In the genomic region with DNA sequence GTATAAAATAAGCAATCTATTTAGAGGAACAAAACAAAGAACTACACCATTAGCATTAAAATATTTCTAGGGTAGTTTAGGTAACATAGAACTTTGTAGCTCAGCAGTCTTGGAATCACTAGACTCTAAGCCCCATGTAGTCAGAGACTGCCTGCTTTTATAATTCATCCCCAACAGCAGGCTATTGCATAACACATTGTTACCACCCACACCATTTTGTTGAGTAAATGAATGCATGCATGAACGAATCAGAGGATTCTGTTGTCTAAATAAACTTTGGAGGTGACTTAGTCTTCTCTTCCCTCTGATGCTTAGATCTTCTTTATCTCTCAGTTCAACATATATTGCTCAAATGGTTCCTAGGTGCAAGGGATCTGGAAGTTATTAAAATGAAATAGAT, we compare ENCODE assay signal across 23 cellular contexts.
DNase-seq lines count a peak whose midpoint lies in the region; ATAC-seq, FAIRE-seq and TF ChIP-seq lines count a peak whose summit lies in the region.
"Had no signal": no experiment of that assay in that cellular context is flagged by ENCODE, and none has a peak within 500 bp of the region (broad histone marks: within the 10 kb centered on the region; RNA-seq: fewer than 3 reads in every experiment).

No MANE protein-coding gene starts in this region.

- H3K36me3 ChIP-seq in HepG2 (replicated peaks in 1 of 2; ENCODE audit: control insufficient read depth in 1 of 2, insufficient read depth in 2 of 2, low read length in 2 of 2): no peaks in the 10 kb centered on the region
- H3K36me3 ChIP-seq in right lobe of liver: no peaks in the 10 kb centered on the region
- H3K36me3 ChIP-seq in H1 (ENCODE audit: control insufficient read depth in 2 of 4, insufficient read depth in 4 of 4, low read length in 3 of 4): no peaks in the 10 kb centered on the region
- H3K36me3 ChIP-seq in left lung: no peaks in the 10 kb centered on the region
- H3K36me3 ChIP-seq: BLaER1, HAP-1 had no signal

- H3K79me2 ChIP-seq in HepG2 (ENCODE audit: insufficient read depth, low read length) (no peaks in the 10 kb centered on the region), H1 (ENCODE audit: control insufficient read depth in 1 of 2, insufficient read depth in 2 of 2, low read length in 2 of 2) (no peaks in the 10 kb centered on the region)

- no peak overlapping the region for H2BK5ac ChIP-seq in H1 (ENCODE audit: low read depth, low read length)

- no peak overlapping the region for H3K56ac ChIP-seq in H1 (replicated peaks; ENCODE audit: insufficient read length, low read depth, low read length)

- peaks cover 0 to 17% of the 10 kb centered on the region in 2 experiments; a peak in 1 of 5 replicates for H3K27me3 ChIP-seq in HepG2 (ENCODE audit: control insufficient read depth in 1 of 2, insufficient read depth in 2 of 2, low read length in 2 of 2)
- no peaks in the 10 kb centered on the region for H3K27me3 ChIP-seq in right lobe of liver
- H3K27me3 ChIP-seq in H1 (replicated peaks in 1 of 4; ENCODE audit: control insufficient read depth in 3 of 4, extremely low read depth in 1 of 4, insufficient read depth in 3 of 4, low read length in 3 of 4): no peaks in the 10 kb centered on the region
- no peaks in the 10 kb centered on the region for H3K27me3 ChIP-seq in left lung
- H3K27me3 ChIP-seq: BLaER1 had no signal

- H4K5ac ChIP-seq in H1 (ENCODE audit: insufficient read length, low read depth, low read length): no peak overlapping the region

- intact Hi-C loops in HepG2 (cut with micrococcal nuclease; ENCODE audit: unreplicated experiment) (no loop called here), right lobe of liver (cut with DNase I) (no loop called here), left lung (cut with DNase I) (no loop called here)

- DNase-seq in HepG2 (ENCODE audit: low spot score): no peak
- DNase-seq in right lobe of liver: no peak
- DNase-seq in H1 (ENCODE audit: low read depth in 1 of 2, low spot score in 2 of 2): no peak
- DNase-seq in iris pigment epithelial cell (ENCODE audit: low read depth): peak; percentile 9
- DNase-seq in renal cortical epithelial cell (ENCODE audit: low read depth): peak; percentile 52
- no peak for DNase-seq in activated CD4-positive, CD25-positive, alpha-beta regulatory T cell (lab: John Stamatoyannopoulos, UW)
- no peak for DNase-seq in left lung
- DNase-seq in NCI-H510A treated with DMSO at 0.1 percent for 48 hours (lab: John Stamatoyannopoulos, UW): no peak
- DNase-seq: Caco-2; CD4-positive, CD25-positive, alpha-beta regulatory T cell; CD8-positive, alpha-beta T cell; DMS79; EL; GDM1; HFFc6 had no signal

- no peak overlapping the region for H2BK120ac ChIP-seq in H1 (replicated peaks; ENCODE audit: low read depth, low read length)

- no peak overlapping the region for H3K4ac ChIP-seq in H1 (replicated peaks; ENCODE audit: insufficient read length, low read depth, low read length)

- H3K9ac ChIP-seq in HepG2 (ENCODE audit: insufficient read depth, low read depth, low read length) (no peak overlapping the region), H1 (replicated peaks in 1 of 4; ENCODE audit: extremely low read depth in 1 of 4, low read depth in 3 of 4, low read length in 3 of 4) (no peak overlapping the region)
- H3K9ac ChIP-seq: BLaER1 had no signal

- no TSS peak for BruUV-seq in HepG2 (replicated peaks; lab: Mats Ljungman, UMichigan)

- 0% methylated on average over 1 of the region's 1 CpG for WGBS in HepG2 (ENCODE audit: low lambda C conversion rate)
- 11% methylated on average over 1 of the region's 1 CpG for WGBS in right lobe of liver (ENCODE audit: insufficient coverage, low coverage, low lambda C conversion rate, missing lambda C conversion rate)
- WGBS in H1 (ENCODE audit: extremely low coverage in 1 of 2, insufficient coverage in 1 of 2, insufficient read length in 1 of 2, insufficient replicate concordance in 2 of 2, low coverage in 1 of 2, low lambda C conversion rate in 2 of 2, missing lambda C conversion rate in 1 of 2), 2 experiments: 79% methylated on average over 1 of the region's 1 CpG; no CpG with 5 or more reads in 1 of the 2 experiments

- H3K27ac ChIP-seq in HepG2 (ENCODE audit: extremely low read length, insufficient read depth, low read length): no peak overlapping the region
- H3K27ac ChIP-seq in right lobe of liver: no peak overlapping the region
- no peak overlapping the region for H3K27ac ChIP-seq in H1 (ENCODE audit: low read depth, low read length)
- no peak overlapping the region for H3K27ac ChIP-seq in left lung
- H3K27ac ChIP-seq: 22Rv1, BLaER1, C4-2B had no signal

- TF ChIP-seq RAD21 in HepG2 (CRISPR knock-in tag; IDR thresholded peaks at IDR 0.05): no peak
- TF ChIP-seq RAD21 in H1 (IDR thresholded peaks at IDR 0.05 in 1 of 2, conservative IDR thresholded peaks at IDR 0.05 in 1 of 2; ENCODE audit: low read depth in 2 of 2, low read length in 2 of 2): no peak

- H3K9me3 ChIP-seq in HepG2 (ENCODE audit: low read length) (no peaks in the 10 kb centered on the region), right lobe of liver (no peaks in the 10 kb centered on the region), H1 (ENCODE audit: insufficient read depth in 2 of 2, low read depth in 1 of 2, low read length in 1 of 2) (no peaks in the 10 kb centered on the region; a peak in 1 of 4 replicates), left lung (no peaks in the 10 kb centered on the region)
- H3K9me3 ChIP-seq: BLaER1, Caco-2, HAP-1 had no signal

- H4K91ac ChIP-seq in H1 (replicated peaks; ENCODE audit: insufficient read length, low read length): no peak overlapping the region

- in situ Hi-C loops in HepG2 (cut with HindIII; ENCODE audit: extremely low pct_ligation_motif_present, low pct_unique_long_range_greater_than_20kb): no loop called here

- H3K23ac ChIP-seq in H1 (ENCODE audit: insufficient read length): no peak overlapping the region

- H2AFZ ChIP-seq in HepG2 (ENCODE audit: low read length): no peak overlapping the region
- H2AFZ ChIP-seq in H1 (ENCODE audit: low read length): no peak overlapping the region
- H2AFZ ChIP-seq: GM23338 had no signal

- POLR2A ChIA-PET in HepG2 (lab: Yijun Ruan, JAX) (no interaction called here), H1 (lab: Charles Lee; ENCODE audit: partially characterized antibody) (no interaction called here)

- H3K4me2 ChIP-seq in HepG2 (ENCODE audit: low read depth, low read length) (no peak overlapping the region), H1 (ENCODE audit: insufficient read depth in 1 of 2, low read depth in 2 of 2, low read length in 2 of 2) (no peak overlapping the region)
- H3K4me2 ChIP-seq: BLaER1, GM23338 had no signal

- TF ChIP-seq EP300 in HepG2 (IDR thresholded peaks at IDR 0.05; ENCODE audit: low read depth in 2 of 2, low read length in 2 of 2): no peak
- TF ChIP-seq EP300 in HepG2 (CRISPR knock-in tag; IDR thresholded peaks at IDR 0.05; ENCODE audit: borderline replicate concordance): no peak
- no peak for TF ChIP-seq EP300 in H1 (IDR thresholded peaks at IDR 0.05; ENCODE audit: borderline replicate concordance in 1 of 2, low read depth in 2 of 2, low read length in 2 of 2)

- H2BK20ac ChIP-seq in H1 (ENCODE audit: low read length): no peak overlapping the region

- CTCF ChIA-PET in HepG2 (lab: Yijun Ruan, JAX; ENCODE audit: low intra/inter-chr PET ratio, low total read pairs) (no interaction called here), H1 (lab: Charles Lee; ENCODE audit: partially characterized antibody) (interaction anchor here (0.5 kb wide), 1 partner anchor 1820 kb away, joined by 3 read pairs; no protein-coding TSS in a partner anchor)

- ATAC-seq in HepG2 (no peak), right lobe of liver (no peak), left lung (no peak)
- ATAC-seq: CD8-positive, alpha-beta T cell; GM12878; GM23338 had no signal

- H4K8ac ChIP-seq in H1 (ENCODE audit: extremely low read depth, insufficient read depth, low read length): no peak overlapping the region

- H3K79me1 ChIP-seq in H1 (ENCODE audit: low read depth, low read length): no peaks in the 10 kb centered on the region

- TF ChIP-seq CTCF in HepG2 (CRISPR knock-in tag; IDR thresholded peaks at IDR 0.05) (no peak), right lobe of liver (IDR thresholded peaks at IDR 0.05) (no peak), H1 (IDR thresholded peaks at IDR 0.05; ENCODE audit: control extremely low read depth in 1 of 3, insufficient read depth in 1 of 3, low read depth in 1 of 3, low read length in 3 of 3) (no peak), left lung (IDR thresholded peaks at IDR 0.05) (no peak)

- no peak overlapping the region for H2BK15ac ChIP-seq in H1 (ENCODE audit: low read length)

- H3K14ac ChIP-seq in H1 (ENCODE audit: insufficient read length): no peak overlapping the region

- H3K4me3 ChIP-seq in HepG2 (replicated peaks in 1 of 3; ENCODE audit: insufficient read depth in 1 of 3, low read depth in 2 of 3, low read length in 3 of 3): no peak overlapping the region
- no peak overlapping the region for H3K4me3 ChIP-seq in right lobe of liver
- no peak overlapping the region for H3K4me3 ChIP-seq in H1 (ENCODE audit: extremely low read depth in 1 of 4, insufficient read depth in 2 of 4, low read depth in 3 of 4, low read length in 4 of 4)
- H3K4me3 ChIP-seq in left lung: no peak overlapping the region
- H3K4me3 ChIP-seq: BLaER1, GM12878, GM23338, HAP-1 had no signal

- FAIRE-seq in HepG2 (lab: Jason Lieb, UNC) (no peak), H1 (lab: Jason Lieb, UNC) (no peak)
- FAIRE-seq: A204.1, GM12878, H54 had no signal

- no peaks in the 10 kb centered on the region for H3K23me2 ChIP-seq in H1 (ENCODE audit: low read depth, low read length)

- H3K4me1 ChIP-seq in HepG2 (ENCODE audit: insufficient read depth, low read length) (no peaks in the 10 kb centered on the region), right lobe of liver (no peaks in the 10 kb centered on the region), H1 (replicated peaks in 1 of 4; ENCODE audit: control insufficient read depth in 3 of 4, insufficient read depth in 4 of 4, low read length in 3 of 4) (no peaks in the 10 kb centered on the region), left lung (no peaks in the 10 kb centered on the region)
- H3K4me1 ChIP-seq: BLaER1, Caco-2, HAP-1 had no signal

- no peak overlapping the region for H2AK5ac ChIP-seq in H1 (ENCODE audit: low read depth, low read length)

- no peak overlapping the region for H2BK12ac ChIP-seq in H1 (ENCODE audit: low read depth, low read length)

- H4K20me1 ChIP-seq in HepG2 (ENCODE audit: insufficient read depth, low read length) (no peaks in the 10 kb centered on the region), H1 (replicated peaks in 1 of 2; ENCODE audit: control insufficient read depth in 1 of 2, insufficient read depth in 2 of 2, low read length in 2 of 2) (no peaks in the 10 kb centered on the region)
- H4K20me1 ChIP-seq: BLaER1 had no signal

- H3K18ac ChIP-seq in H1 (ENCODE audit: extremely low read depth, low read length): no peak overlapping the region

- no peak for TF ChIP-seq POLR2A in HepG2 (IDR thresholded peaks at IDR 0.05; ENCODE audit: insufficient read depth in 1 of 2, low read depth in 2 of 2, low read length in 2 of 2)
- TF ChIP-seq POLR2A in right lobe of liver (IDR thresholded peaks at IDR 0.05): no peak
- no peak for TF ChIP-seq POLR2A in H1 (IDR thresholded peaks at IDR 0.05; ENCODE audit: control extremely low read depth in 1 of 2, low read depth in 2 of 2, low read length in 2 of 2)

TF ChIP-seq in H1, 55 proteins besides CTCF, POLR2A, EP300 and RAD21 (continues in another document):
- TF ChIP-seq RNF2 (IDR thresholded peaks at IDR 0.05; ENCODE audit: borderline replicate concordance, low read depth, low read length, missing control alignments, poor library complexity, severe bottlenecking): no peak

Comparison
In these comparisons a context has a peak if more than half of its experiments do, and no peak if none do; other contexts are left out.
1. DNase-seq: peak in iris pigment epithelial cell (single experiment) and renal cortical epithelial cell (single experiment); none in HepG2 (single experiment), right lobe of liver (0 of 3), H1 (0 of 2), activated CD4-positive, CD25-positive, alpha-beta regulatory T cell (0 of 4), left lung (0 of 2) and NCI-H510A treated with DMSO at 0.1 percent for 48 hours (single experiment).
2. Of the 41 proteins assayed by ChIP-seq in both HepG2 and H1: peak only in HepG2: none; only in H1: none; in both: CEBPB; in neither: 40.